In the genomic region with DNA sequence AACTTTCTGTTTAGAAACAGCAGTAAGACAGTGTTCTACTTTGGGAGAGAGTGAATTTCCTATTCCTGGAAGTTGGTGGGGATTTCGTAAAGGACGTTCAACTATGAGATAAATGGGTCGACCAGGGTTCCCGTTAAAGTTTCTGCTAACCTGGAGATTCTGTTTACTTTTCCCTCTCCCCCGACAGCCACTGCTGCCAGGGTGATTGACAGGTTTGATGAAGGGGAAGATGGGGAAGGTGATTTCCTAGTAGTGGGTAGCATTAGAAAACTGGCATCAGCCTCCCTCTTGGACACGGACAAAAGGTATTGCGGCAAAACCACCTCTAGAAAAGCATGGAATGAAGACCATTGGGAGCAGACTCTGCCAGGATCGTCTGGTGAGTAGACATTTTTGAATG, we compare ENCODE assay signal across 1 cellular context.
TF ChIP-seq lines count a peak whose summit lies in the region.

No MANE protein-coding gene starts in this region.

TF ChIP-seq in GM23338, 12 proteins besides CTCF, POLR2A, EP300 and RAD21 (continued from another document):
- TF ChIP-seq, protein P1, sequence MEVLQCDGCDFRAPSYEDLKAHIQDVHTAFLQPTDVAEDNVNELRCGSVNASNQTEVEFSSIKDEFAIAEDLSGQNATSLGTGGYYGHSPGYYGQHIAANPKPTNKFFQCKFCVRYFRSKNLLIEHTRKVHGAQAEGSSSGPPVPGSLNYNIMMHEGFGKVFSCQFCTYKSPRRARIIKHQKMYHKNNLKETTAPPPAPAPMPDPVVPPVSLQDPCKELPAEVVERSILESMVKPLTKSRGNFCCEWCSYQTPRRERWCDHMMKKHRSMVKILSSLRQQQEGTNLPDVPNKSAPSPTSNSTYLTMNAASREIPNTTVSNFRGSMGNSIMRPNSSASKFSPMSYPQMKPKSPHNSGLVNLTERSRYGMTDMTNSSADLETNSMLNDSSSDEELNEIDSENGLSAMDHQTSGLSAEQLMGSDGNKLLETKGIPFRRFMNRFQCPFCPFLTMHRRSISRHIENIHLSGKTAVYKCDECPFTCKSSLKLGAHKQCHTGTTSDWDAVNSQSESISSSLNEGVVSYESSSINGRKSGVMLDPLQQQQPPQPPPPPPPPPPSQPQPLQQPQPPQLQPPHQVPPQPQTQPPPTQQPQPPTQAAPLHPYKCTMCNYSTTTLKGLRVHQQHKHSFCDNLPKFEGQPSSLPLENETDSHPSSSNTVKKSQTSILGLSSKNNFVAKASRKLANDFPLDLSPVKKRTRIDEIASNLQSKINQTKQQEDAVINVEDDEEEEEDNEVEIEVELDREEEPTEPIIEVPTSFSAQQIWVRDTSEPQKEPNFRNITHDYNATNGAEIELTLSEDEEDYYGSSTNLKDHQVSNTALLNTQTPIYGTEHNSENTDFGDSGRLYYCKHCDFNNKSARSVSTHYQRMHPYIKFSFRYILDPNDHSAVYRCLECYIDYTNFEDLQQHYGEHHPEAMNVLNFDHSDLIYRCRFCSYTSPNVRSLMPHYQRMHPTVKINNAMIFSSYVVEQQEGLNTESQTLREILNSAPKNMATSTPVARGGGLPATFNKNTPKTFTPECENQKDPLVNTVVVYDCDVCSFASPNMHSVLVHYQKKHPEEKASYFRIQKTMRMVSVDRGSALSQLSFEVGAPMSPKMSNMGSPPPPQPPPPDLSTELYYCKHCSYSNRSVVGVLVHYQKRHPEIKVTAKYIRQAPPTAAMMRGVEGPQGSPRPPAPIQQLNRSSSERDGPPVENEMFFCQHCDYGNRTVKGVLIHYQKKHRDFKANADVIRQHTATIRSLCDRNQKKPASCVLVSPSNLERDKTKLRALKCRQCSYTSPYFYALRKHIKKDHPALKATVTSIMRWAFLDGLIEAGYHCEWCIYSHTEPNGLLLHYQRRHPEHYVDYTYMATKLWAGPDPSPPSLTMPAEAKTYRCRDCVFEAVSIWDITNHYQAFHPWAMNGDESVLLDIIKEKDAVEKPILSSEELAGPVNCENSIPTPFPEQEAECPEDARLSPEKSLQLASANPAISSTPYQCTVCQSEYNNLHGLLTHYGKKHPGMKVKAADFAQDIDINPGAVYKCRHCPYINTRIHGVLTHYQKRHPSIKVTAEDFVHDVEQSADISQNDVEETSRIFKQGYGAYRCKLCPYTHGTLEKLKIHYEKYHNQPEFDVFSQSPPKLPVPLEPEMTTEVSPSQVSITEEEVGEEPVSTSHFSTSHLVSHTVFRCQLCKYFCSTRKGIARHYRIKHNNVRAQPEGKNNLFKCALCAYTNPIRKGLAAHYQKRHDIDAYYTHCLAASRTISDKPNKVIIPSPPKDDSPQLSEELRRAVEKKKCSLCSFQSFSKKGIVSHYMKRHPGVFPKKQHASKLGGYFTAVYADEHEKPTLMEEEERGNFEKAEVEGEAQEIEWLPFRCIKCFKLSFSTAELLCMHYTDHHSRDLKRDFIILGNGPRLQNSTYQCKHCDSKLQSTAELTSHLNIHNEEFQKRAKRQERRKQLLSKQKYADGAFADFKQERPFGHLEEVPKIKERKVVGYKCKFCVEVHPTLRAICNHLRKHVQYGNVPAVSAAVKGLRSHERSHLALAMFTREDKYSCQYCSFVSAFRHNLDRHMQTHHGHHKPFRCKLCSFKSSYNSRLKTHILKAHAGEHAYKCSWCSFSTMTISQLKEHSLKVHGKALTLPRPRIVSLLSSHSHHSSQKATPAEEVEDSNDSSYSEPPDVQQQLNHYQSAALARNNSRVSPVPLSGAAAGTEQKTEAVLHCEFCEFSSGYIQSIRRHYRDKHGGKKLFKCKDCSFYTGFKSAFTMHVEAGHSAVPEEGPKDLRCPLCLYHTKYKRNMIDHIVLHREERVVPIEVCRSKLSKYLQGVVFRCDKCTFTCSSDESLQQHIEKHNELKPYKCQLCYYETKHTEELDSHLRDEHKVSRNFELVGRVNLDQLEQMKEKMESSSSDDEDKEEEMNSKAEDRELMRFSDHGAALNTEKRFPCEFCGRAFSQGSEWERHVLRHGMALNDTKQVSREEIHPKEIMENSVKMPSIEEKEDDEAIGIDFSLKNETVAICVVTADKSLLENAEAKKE (CRISPR knock-in tag; IDR thresholded peaks at IDR 0.05), result no peak
- no peak for TF ChIP-seq POLR2AphosphoS5 (IDR thresholded peaks at IDR 0.05; ENCODE audit: low read depth)
- TF ChIP-seq, protein P2, sequence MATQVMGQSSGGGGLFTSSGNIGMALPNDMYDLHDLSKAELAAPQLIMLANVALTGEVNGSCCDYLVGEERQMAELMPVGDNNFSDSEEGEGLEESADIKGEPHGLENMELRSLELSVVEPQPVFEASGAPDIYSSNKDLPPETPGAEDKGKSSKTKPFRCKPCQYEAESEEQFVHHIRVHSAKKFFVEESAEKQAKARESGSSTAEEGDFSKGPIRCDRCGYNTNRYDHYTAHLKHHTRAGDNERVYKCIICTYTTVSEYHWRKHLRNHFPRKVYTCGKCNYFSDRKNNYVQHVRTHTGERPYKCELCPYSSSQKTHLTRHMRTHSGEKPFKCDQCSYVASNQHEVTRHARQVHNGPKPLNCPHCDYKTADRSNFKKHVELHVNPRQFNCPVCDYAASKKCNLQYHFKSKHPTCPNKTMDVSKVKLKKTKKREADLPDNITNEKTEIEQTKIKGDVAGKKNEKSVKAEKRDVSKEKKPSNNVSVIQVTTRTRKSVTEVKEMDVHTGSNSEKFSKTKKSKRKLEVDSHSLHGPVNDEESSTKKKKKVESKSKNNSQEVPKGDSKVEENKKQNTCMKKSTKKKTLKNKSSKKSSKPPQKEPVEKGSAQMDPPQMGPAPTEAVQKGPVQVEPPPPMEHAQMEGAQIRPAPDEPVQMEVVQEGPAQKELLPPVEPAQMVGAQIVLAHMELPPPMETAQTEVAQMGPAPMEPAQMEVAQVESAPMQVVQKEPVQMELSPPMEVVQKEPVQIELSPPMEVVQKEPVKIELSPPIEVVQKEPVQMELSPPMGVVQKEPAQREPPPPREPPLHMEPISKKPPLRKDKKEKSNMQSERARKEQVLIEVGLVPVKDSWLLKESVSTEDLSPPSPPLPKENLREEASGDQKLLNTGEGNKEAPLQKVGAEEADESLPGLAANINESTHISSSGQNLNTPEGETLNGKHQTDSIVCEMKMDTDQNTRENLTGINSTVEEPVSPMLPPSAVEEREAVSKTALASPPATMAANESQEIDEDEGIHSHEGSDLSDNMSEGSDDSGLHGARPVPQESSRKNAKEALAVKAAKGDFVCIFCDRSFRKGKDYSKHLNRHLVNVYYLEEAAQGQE (IDR thresholded peaks at IDR 0.05; ENCODE audit: unreplicated experiment), result no peak
- no peak for TF ChIP-seq JUNB (IDR thresholded peaks at IDR 0.05; ENCODE audit: unreplicated experiment)
- TF ChIP-seq STAT1 (IDR thresholded peaks at IDR 0.05; ENCODE audit: unreplicated experiment), result no peak
